In the genomic region with DNA sequence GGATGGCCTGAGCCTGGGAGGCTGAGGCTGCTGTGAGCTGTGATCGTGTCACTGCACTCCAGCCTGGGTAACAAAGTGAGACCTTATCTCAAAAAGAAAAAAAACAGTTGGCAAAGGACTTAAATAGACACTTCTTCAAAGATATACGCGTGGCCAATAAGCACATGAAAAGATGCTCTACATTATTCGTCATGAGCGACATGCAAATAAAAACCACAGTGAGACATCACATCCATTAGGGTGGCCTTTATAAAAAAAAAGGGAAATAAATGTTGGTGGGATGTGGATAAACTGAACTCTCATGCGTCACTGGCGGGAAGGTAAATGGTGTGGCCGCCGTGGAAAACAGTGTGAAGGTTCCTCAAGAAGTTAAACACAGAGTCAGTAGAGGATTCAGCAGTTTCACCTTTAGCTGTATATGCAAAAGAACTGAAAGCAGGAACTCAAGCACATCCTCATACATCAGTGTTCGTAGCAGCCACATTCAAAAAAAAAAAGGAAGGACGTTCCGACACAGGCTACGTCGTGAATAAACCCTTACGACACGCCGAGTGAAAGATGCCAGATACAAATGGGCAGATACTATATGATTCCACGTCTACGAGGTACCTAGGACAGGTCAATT, we compare ENCODE assay signal across 13 cellular contexts. TPM values are rescaled to one million over a fixed set of nuclear protein-coding genes. Genes with fewer than 3 reads are reported as not detected.
DNase-seq lines count a peak whose midpoint lies in the region; ATAC-seq and TF ChIP-seq lines count a peak whose summit lies in the region.
"Had no signal": no experiment of that assay in that cellular context is flagged by ENCODE, and none has a peak within 500 bp of the region (broad histone marks: within the 10 kb centered on the region; RNA-seq: fewer than 3 reads in every experiment).

No MANE protein-coding gene starts in this region.

- no peak overlapping the region for H3K27ac ChIP-seq in neural progenitor cell
- H3K27ac ChIP-seq: Peyer's patch had no signal

- peaks cover 10% of the 10 kb centered on the region for H3F3A ChIP-seq in neural progenitor cell (ENCODE audit: low read depth)

- peaks cover 4% of the 10 kb centered on the region for H3K9me3 ChIP-seq in neural progenitor cell (ENCODE audit: low read depth)
- H3K9me3 ChIP-seq: Caco-2, Peyer's patch had no signal

- H4K20me1 ChIP-seq in neural progenitor cell (ENCODE audit: low read depth): no peaks in the 10 kb centered on the region

- no peak overlapping the region for H3K4me2 ChIP-seq in neural progenitor cell

- H3K9ac ChIP-seq in neural progenitor cell: no peak overlapping the region

- intact Hi-C loops in activated T-helper 2 cell treated with anti-CD3 and anti-CD28 coated beads, Interferon-gamma antibody, Interleukin-2, Interleukin-4, amounts not matched to agents 10 μg/mL and 5 μg/mL and 100 μg/mL, durations not matched to agents 14 hours and 24 hours and 36 hours (cut with micrococcal nuclease): no loop called here

- TF ChIP-seq CTCF in GM12864 (IDR thresholded peaks at IDR 0.05; ENCODE audit: low read depth, low read length, missing control alignments) (no peak), neural progenitor cell (IDR thresholded peaks at IDR 0.05) (no peak), progenitor cell of endocrine pancreas (IDR thresholded peaks at IDR 0.05; ENCODE audit: unreplicated experiment) (no peak)

- peak overlapping the region; percentile 18 for H3K27ac Mint-ChIP-seq in activated T-helper 2 cell treated with anti-CD3 and anti-CD28 coated beads, Interferon-gamma antibody, Interleukin-2, Interleukin-4, amounts not matched to agents 10 μg/mL and 5 μg/mL and 100 μg/mL, durations not matched to agents 14 hours and 24 hours and 36 hours
- peak overlapping the region; percentile 18 for H3K27ac Mint-ChIP-seq in neural progenitor cell
- no peak overlapping the region for H3K27ac Mint-ChIP-seq in progenitor cell of endocrine pancreas

- H3K79me2 ChIP-seq in neural progenitor cell (ENCODE audit: low read depth): no peaks in the 10 kb centered on the region

- ATAC-seq in GM21737 (IDR thresholded peaks at IDR 0.05; ENCODE audit: unreplicated experiment) (peak; percentile 77), HG03571 (IDR thresholded peaks at IDR 0.05; ENCODE audit: unreplicated experiment) (no peak)
- ATAC-seq: right cardiac atrium had no signal

- H3K36me3 Mint-ChIP-seq in activated T-helper 2 cell treated with anti-CD3 and anti-CD28 coated beads, Interferon-gamma antibody, Interleukin-2, Interleukin-4, amounts not matched to agents 10 μg/mL and 5 μg/mL and 100 μg/mL, durations not matched to agents 14 hours and 24 hours and 36 hours (ENCODE audit: low read depth): peaks cover 6% of the 10 kb centered on the region
- H3K36me3 Mint-ChIP-seq in neural progenitor cell: peaks cover 5% of the 10 kb centered on the region
- H3K36me3 Mint-ChIP-seq in progenitor cell of endocrine pancreas (ENCODE audit: insufficient read depth): peaks cover 5% of the 10 kb centered on the region

- DNase-seq in GM12864 (ENCODE audit: low read depth) (peak; percentile 57), neural progenitor cell (ENCODE audit: low spot score) (no peak), EL (no peak), progenitor cell of endocrine pancreas (ENCODE audit: low spot score, unreplicated experiment) (no peak)
- no peak for DNase-seq in activated T-helper 2 cell treated with anti-CD3 and anti-CD28 coated beads, Interferon-gamma antibody, Interleukin-2, Interleukin-4, amounts not matched to agents 10 μg/mL and 5 μg/mL and 100 μg/mL, durations not matched to agents 14 hours and 24 hours and 36 hours (ENCODE audit: low spot score)
- DNase-seq: Caco-2, NCI-H1105, NCI-H510A treated with DMSO at 0.1 percent for 48 hours, right cardiac atrium, substantia nigra had no signal

- peaks cover 10% of the 10 kb centered on the region for H3K4me1 Mint-ChIP-seq in activated T-helper 2 cell treated with anti-CD3 and anti-CD28 coated beads, Interferon-gamma antibody, Interleukin-2, Interleukin-4, amounts not matched to agents 10 μg/mL and 5 μg/mL and 100 μg/mL, durations not matched to agents 14 hours and 24 hours and 36 hours (ENCODE audit: low read depth)
- peaks cover 5% of the 10 kb centered on the region for H3K4me1 Mint-ChIP-seq in neural progenitor cell
- H3K4me1 Mint-ChIP-seq in progenitor cell of endocrine pancreas (ENCODE audit: low read depth): no peaks in the 10 kb centered on the region

- H3K4me1 ChIP-seq in neural progenitor cell: no peaks in the 10 kb centered on the region
- H3K4me1 ChIP-seq: Caco-2, Peyer's patch had no signal

- H3K4me3 ChIP-seq in GM12864 (ENCODE audit: low read depth, low read length) (no peak overlapping the region), neural progenitor cell (no peak overlapping the region)
- H3K4me3 ChIP-seq: Peyer's patch had no signal

- peaks cover 2% of the 10 kb centered on the region for H3K27me3 Mint-ChIP-seq in activated T-helper 2 cell treated with anti-CD3 and anti-CD28 coated beads, Interferon-gamma antibody, Interleukin-2, Interleukin-4, amounts not matched to agents 10 μg/mL and 5 μg/mL and 100 μg/mL, durations not matched to agents 14 hours and 24 hours and 36 hours (ENCODE audit: low read depth)
- H3K27me3 Mint-ChIP-seq in neural progenitor cell (ENCODE audit: insufficient read depth, low read depth): peaks cover 3% of the 10 kb centered on the region
- H3K27me3 Mint-ChIP-seq in progenitor cell of endocrine pancreas: no peaks in the 10 kb centered on the region

- H3K4me3 Mint-ChIP-seq in activated T-helper 2 cell treated with anti-CD3 and anti-CD28 coated beads, Interferon-gamma antibody, Interleukin-2, Interleukin-4, amounts not matched to agents 10 μg/mL and 5 μg/mL and 100 μg/mL, durations not matched to agents 14 hours and 24 hours and 36 hours (ENCODE audit: low read depth): peak overlapping the region; percentile 2
- H3K4me3 Mint-ChIP-seq in neural progenitor cell (no peak overlapping the region), progenitor cell of endocrine pancreas (ENCODE audit: low read depth) (no peak overlapping the region)

- H3K36me3 ChIP-seq in neural progenitor cell: no peaks in the 10 kb centered on the region
- H3K36me3 ChIP-seq: Peyer's patch had no signal

- peaks cover 28% of the 10 kb centered on the region for H3K9me3 Mint-ChIP-seq in activated T-helper 2 cell treated with anti-CD3 and anti-CD28 coated beads, Interferon-gamma antibody, Interleukin-2, Interleukin-4, amounts not matched to agents 10 μg/mL and 5 μg/mL and 100 μg/mL, durations not matched to agents 14 hours and 24 hours and 36 hours
- peaks cover 16% of the 10 kb centered on the region for H3K9me3 Mint-ChIP-seq in neural progenitor cell
- no peaks in the 10 kb centered on the region for H3K9me3 Mint-ChIP-seq in progenitor cell of endocrine pancreas (ENCODE audit: low read depth)

- no peaks in the 10 kb centered on the region for H3K27me3 ChIP-seq in neural progenitor cell
- H3K27me3 ChIP-seq: Peyer's patch had no signal

- no peak overlapping the region for H2AFZ ChIP-seq in neural progenitor cell (replicated peaks)

RNA-seq across cellular contexts. Expression of gene NRARP, which starts 24.5 kb away (rescaled TPM):
- 9.3 and 11.2 TPM in 2 replicates for total RNA-seq in activated T-helper 2 cell treated with anti-CD3 and anti-CD28 coated beads, Interferon-gamma antibody, Interleukin-2, Interleukin-4, amounts not matched to agents 10 μg/mL and 5 μg/mL and 100 μg/mL, durations not matched to agents 14 hours and 24 hours and 36 hours
- total RNA-seq in neural progenitor cell (ENCODE audit: low replicate concordance) (20.7 and 25.2 TPM in 2 replicates), progenitor cell of endocrine pancreas (24.0 and 27.1 TPM in 2 replicates)

RNA-seq across cellular contexts. Expression of gene TOR4A, which starts 49.0 kb away (rescaled TPM):
- 17.2 and 17.5 TPM in 2 replicates for total RNA-seq in activated T-helper 2 cell treated with anti-CD3 and anti-CD28 coated beads, Interferon-gamma antibody, Interleukin-2, Interleukin-4, amounts not matched to agents 10 μg/mL and 5 μg/mL and 100 μg/mL, durations not matched to agents 14 hours and 24 hours and 36 hours
- 0.39 and 2.8 TPM in 2 replicates for total RNA-seq in neural progenitor cell (ENCODE audit: low replicate concordance)
- 8.0 and 8.5 TPM in 2 replicates for total RNA-seq in progenitor cell of endocrine pancreas
